15 cellular contexts compared by ENCODE assay signal in the genomic region with DNA sequence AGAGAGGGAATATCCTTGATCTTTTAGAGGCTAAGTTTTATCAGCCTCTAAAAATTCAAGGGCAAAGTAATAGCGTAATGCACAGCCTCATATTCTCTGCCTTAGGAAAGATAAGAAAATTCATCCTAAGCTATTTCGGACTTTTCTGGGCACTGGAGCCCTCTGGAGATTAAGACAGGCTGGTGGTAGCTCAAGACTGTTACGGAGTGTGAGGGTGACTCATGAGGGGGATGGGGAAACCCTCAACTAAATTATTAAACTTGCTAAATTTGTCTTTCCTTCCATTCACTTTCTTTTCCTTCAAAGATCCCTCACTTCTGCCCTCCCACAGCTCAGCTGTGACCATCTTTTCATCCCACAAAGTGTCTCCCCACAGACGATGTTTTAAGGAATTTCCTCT.
"Had no signal": no experiment of that assay in that cellular context is flagged by ENCODE, and none has a peak within 500 bp of the region (broad histone marks: within the 10 kb centered on the region; RNA-seq: fewer than 3 reads in every experiment).

No MANE protein-coding gene starts in this region.

- DNase-seq: activated CD4-positive, alpha-beta T cell treated with anti-CD3 and anti-CD28 coated beads for 1 hour; activated CD4-positive, alpha-beta T cell treated with anti-CD3 and anti-CD28 coated beads, Interleukin-2, amount 50 U/mL, for 48 hours; activated gamma-delta T cell treated with Interleukin-2 at 50 U/mL for 16 hours; activated naive CD8-positive, alpha-beta T cell treated with anti-CD3 and anti-CD28 coated beads for 36 hours; activated T-cell treated with anti-CD3 and anti-CD28 coated beads, Interleukin-2, amount 50 U/mL, for 72 hours; hippocampal formation; naive B cell; stimulated activated CD4-positive, alpha-beta T cell treated with anti-CD3 and anti-CD28 coated beads, Interleukin-15, amount 100 ng/mL, for 24 hours had no signal

- H3K4me3 Mint-ChIP-seq: activated naive CD8-positive, alpha-beta T cell treated with anti-CD3 and anti-CD28 coated beads for 36 hours; activated T-cell treated with anti-CD3 and anti-CD28 coated beads, Interleukin-2, amount 50 U/mL, for 72 hours; naive B cell had no signal

- H3K36me3 Mint-ChIP-seq: activated naive CD8-positive, alpha-beta T cell treated with anti-CD3 and anti-CD28 coated beads for 36 hours; naive B cell had no signal

- ATAC-seq: activated T-cell treated with anti-CD3 and anti-CD28 coated beads, Interleukin-2, amount 50 U/mL, for 72 hours had no signal

- H3K4me1 ChIP-seq: breast epithelium, sigmoid colon, stomach, uterus had no signal

- H3K4me1 Mint-ChIP-seq: activated naive CD8-positive, alpha-beta T cell treated with anti-CD3 and anti-CD28 coated beads for 36 hours had no signal

- H3K27me3 ChIP-seq: breast epithelium, dorsolateral prefrontal cortex, neutrophil, sigmoid colon, stomach, uterus had no signal

- H3K27ac Mint-ChIP-seq: activated naive CD8-positive, alpha-beta T cell treated with anti-CD3 and anti-CD28 coated beads for 36 hours; activated T-cell treated with anti-CD3 and anti-CD28 coated beads, Interleukin-2, amount 50 U/mL, for 72 hours; naive B cell had no signal

- H3K27me3 Mint-ChIP-seq: activated naive CD8-positive, alpha-beta T cell treated with anti-CD3 and anti-CD28 coated beads for 36 hours; naive B cell had no signal

- H3K27ac ChIP-seq: dorsolateral prefrontal cortex, neutrophil, sigmoid colon had no signal

- H3K9me3 Mint-ChIP-seq: activated naive CD8-positive, alpha-beta T cell treated with anti-CD3 and anti-CD28 coated beads for 36 hours; activated T-cell treated with anti-CD3 and anti-CD28 coated beads, Interleukin-2, amount 50 U/mL, for 72 hours; naive B cell had no signal

- H3K9me3 ChIP-seq: breast epithelium, neutrophil, sigmoid colon, stomach, uterus had no signal

- H3K4me3 ChIP-seq: breast epithelium, dorsolateral prefrontal cortex, lung, sigmoid colon, stomach, uterus had no signal

- H3K36me3 ChIP-seq: breast epithelium, sigmoid colon, uterus had no signal
